In genomic region chr16:1708768-1709180, GRCh38 we compare ENCODE assay signal across 12 cellular contexts. TPM values are rescaled to one million over a fixed set of nuclear protein-coding genes. Genes with fewer than 3 reads are reported as not detected.
DNase-seq lines count a peak whose midpoint lies in the region; ATAC-seq, FAIRE-seq and TF ChIP-seq lines count a peak whose summit lies in the region.
"Had no signal": no experiment of that assay in that cellular context is flagged by ENCODE, and none has a peak within 500 bp of the region (broad histone marks: within the 10 kb centered on the region; RNA-seq: fewer than 3 reads in every experiment).

No MANE protein-coding gene starts in this region.

- H3K4me3 Mint-ChIP-seq in naive thymus-derived CD4-positive, alpha-beta T cell, result peak overlapping the region in 7 of 10 donors; percentile 17 to 100 (median 94)

- no peak for TF ChIP-seq POLR2A in breast epithelium (IDR thresholded peaks at IDR 0.05)

- peak; percentile 62 for DNase-seq in DMS79 (lab: John Stamatoyannopoulos, UW)
- peak; percentile 37 for DNase-seq in NCI-H510A (lab: John Stamatoyannopoulos, UW)
- peak; percentile 44 for DNase-seq in bronchial epithelial cell (ENCODE audit: low read depth)
- no peak for DNase-seq in naive thymus-derived CD4-positive, alpha-beta T cell
- no peak for DNase-seq in DMS153 (lab: John Stamatoyannopoulos, UW)
- no peak for DNase-seq in frontal cortex (ENCODE audit: low spot score in 2 of 2)
- DNase-seq in breast epithelium (ENCODE audit: low spot score in 2 of 2), result no peak
- DNase-seq: activated CD4-positive, alpha-beta T cell treated with anti-CD3 and anti-CD28 coated beads, Interleukin-2, amount 50 U/mL, for 1 hour; effector memory CD4-positive, alpha-beta T cell; GF-D8; NK-92 treated with Interleukin-12 subunit alpha and Interleukin-12 subunit beta, amount 100 ng/mL, for 24 hours had no signal

- no peaks in the 10 kb centered on the region for H3K27me3 ChIP-seq in bronchial epithelial cell (ENCODE audit: control insufficient read depth, insufficient read depth, low read length)
- H3K27me3 ChIP-seq in naive thymus-derived CD4-positive, alpha-beta T cell (ENCODE audit: control insufficient read depth in 2 of 2, insufficient read depth in 2 of 2, low read length in 2 of 2), result no peaks in the 10 kb centered on the region
- no peaks in the 10 kb centered on the region for H3K27me3 ChIP-seq in breast epithelium

- H3K4me3 ChIP-seq in bronchial epithelial cell (ENCODE audit: low read depth, low read length) (no peak overlapping the region), breast epithelium (peak overlapping the region in 1 of 3 donors; percentile 8)
- H3K4me3 ChIP-seq in naive thymus-derived CD4-positive, alpha-beta T cell (ENCODE audit: low read length), result no peak overlapping the region

- intact Hi-C loops in naive thymus-derived CD4-positive, alpha-beta T cell (cut with micrococcal nuclease), result loop anchor here (5.0 to 10.0 kb wide), 5 partner anchors 119 to 366 kb away; partner anchors contain the start of genes FAHD1 (in 1 of the 2), HAGH (in 1 of the 2), MSRB1 (in 1 of the 2) and TELO2 (in 1 of the 2)
- intact Hi-C loops in breast epithelium (cut with DNase I; ENCODE audit: low total_unique reads), result no loop called here

- CTCF ChIA-PET in naive thymus-derived CD4-positive, alpha-beta T cell (lab: Charles Lee), result no interaction called here

- H3K4me1 ChIP-seq in naive thymus-derived CD4-positive, alpha-beta T cell (ENCODE audit: control insufficient read depth in 2 of 2, insufficient read depth in 2 of 2, low read length in 2 of 2), result peaks cover 18 to 25% of the 10 kb centered on the region in 2 donors
- H3K4me1 ChIP-seq in breast epithelium, result peaks cover 8 to 12% of the 10 kb centered on the region in 2 donors

- H3K4me1 Mint-ChIP-seq in naive thymus-derived CD4-positive, alpha-beta T cell, result peaks cover 9 to 59% (median 45%) of the 10 kb centered on the region in 7 donors

- H3K27ac Mint-ChIP-seq in naive thymus-derived CD4-positive, alpha-beta T cell, result peak overlapping the region in 3 of 9 donors; percentile 21 to 58 (median 29)

- H3K27ac ChIP-seq in naive thymus-derived CD4-positive, alpha-beta T cell (ENCODE audit: low read depth, low read length), result no peak overlapping the region
- no peak overlapping the region for H3K27ac ChIP-seq in breast epithelium

- H3K9me3 ChIP-seq in naive thymus-derived CD4-positive, alpha-beta T cell (ENCODE audit: control insufficient read depth in 2 of 3, low read length in 3 of 3), result no peaks in the 10 kb centered on the region
- H3K9me3 ChIP-seq in breast epithelium, result no peaks in the 10 kb centered on the region

- peak; percentile 80 for FAIRE-seq in bronchial epithelial cell (lab: Jason Lieb, UNC)
- no peak for FAIRE-seq in frontal cortex (lab: Jason Lieb, UNC)

- H3K36me3 ChIP-seq in bronchial epithelial cell (ENCODE audit: control insufficient read depth, insufficient read depth, low read length) (peaks cover 5% of the 10 kb centered on the region), breast epithelium (no peaks in the 10 kb centered on the region)
- peaks cover 0 to 18% (median 0%) of the 10 kb centered on the region in 3 experiments for H3K36me3 ChIP-seq in naive thymus-derived CD4-positive, alpha-beta T cell (ENCODE audit: control insufficient read depth in 2 of 3, insufficient read depth in 3 of 3, low read length in 3 of 3)

- H3K9me3 Mint-ChIP-seq in naive thymus-derived CD4-positive, alpha-beta T cell, result peaks cover 0 to 5% (median 0%) of the 10 kb centered on the region in 11 donors

- ATAC-seq in naive thymus-derived CD4-positive, alpha-beta T cell, result no peak
- no peak for ATAC-seq in GM19467 (IDR thresholded peaks at IDR 0.05; ENCODE audit: unreplicated experiment)

- POLR2A ChIA-PET in naive thymus-derived CD4-positive, alpha-beta T cell (lab: Charles Lee), result interaction anchor here (0.6 to 1.2 kb wide), 2 partner anchors 31 to 176 kb away, joined by 4 to 5 read pairs; partner anchors contain the start of gene JPT2

- H3K27me3 Mint-ChIP-seq in naive thymus-derived CD4-positive, alpha-beta T cell, result no peaks in the 10 kb centered on the region

- TF ChIP-seq CTCF in bronchial epithelial cell (IDR thresholded peaks at IDR 0.05; ENCODE audit: insufficient read depth, low read length, severe bottlenecking) (no peak), breast epithelium (IDR thresholded peaks at IDR 0.05) (no peak)

- H3K36me3 Mint-ChIP-seq in naive thymus-derived CD4-positive, alpha-beta T cell, result peaks cover 0 to 2% (median 0%) of the 10 kb centered on the region in 5 donors

RNA-seq across cellular contexts. Expression of gene MAPK8IP3, which starts 2.8 kb away (rescaled TPM):
- 24.5 and 28.7 TPM in 2 replicates for total RNA-seq in bronchial epithelial cell
- 100 to 1,000 TPM; 112 to 299 (median 272) TPM for total RNA-seq in naive thymus-derived CD4-positive, alpha-beta T cell
- polyA plus RNA-seq in naive thymus-derived CD4-positive, alpha-beta T cell, result 1 to 10 TPM; 1.7 to 3.2 TPM
- total RNA-seq in frontal cortex, result 66.0 TPM
- 10 to 100 TPM; 41.1 to 82.6 (median 71.6) TPM for total RNA-seq in breast epithelium

RNA-seq across cellular contexts. Expression of gene JPT2, which starts 30.7 kb away (rescaled TPM):
- total RNA-seq in bronchial epithelial cell (55.0 and 59.2 TPM in 2 replicates), frontal cortex (28.5 TPM), breast epithelium (10 to 100 TPM; 19.2 to 44.2 (median 36.0) TPM)
- total RNA-seq in naive thymus-derived CD4-positive, alpha-beta T cell, result 10 to 100 TPM; 12.6 to 67.2 (median 36.4) TPM
- 10 to 100 TPM; 13.0 to 17.5 TPM for polyA plus RNA-seq in naive thymus-derived CD4-positive, alpha-beta T cell

Comparison
In these comparisons a context has a peak if more than half of its experiments do, and no peak if none do; other contexts are left out.
1. DNase-seq: peak in DMS79 (single experiment), NCI-H510A (single experiment) and bronchial epithelial cell (single experiment); none in naive thymus-derived CD4-positive, alpha-beta T cell (0 of 9), DMS153 (single experiment), frontal cortex (0 of 2) and breast epithelium (0 of 2).